ENCODE assay signal across 8 cellular contexts in the genomic region with DNA sequence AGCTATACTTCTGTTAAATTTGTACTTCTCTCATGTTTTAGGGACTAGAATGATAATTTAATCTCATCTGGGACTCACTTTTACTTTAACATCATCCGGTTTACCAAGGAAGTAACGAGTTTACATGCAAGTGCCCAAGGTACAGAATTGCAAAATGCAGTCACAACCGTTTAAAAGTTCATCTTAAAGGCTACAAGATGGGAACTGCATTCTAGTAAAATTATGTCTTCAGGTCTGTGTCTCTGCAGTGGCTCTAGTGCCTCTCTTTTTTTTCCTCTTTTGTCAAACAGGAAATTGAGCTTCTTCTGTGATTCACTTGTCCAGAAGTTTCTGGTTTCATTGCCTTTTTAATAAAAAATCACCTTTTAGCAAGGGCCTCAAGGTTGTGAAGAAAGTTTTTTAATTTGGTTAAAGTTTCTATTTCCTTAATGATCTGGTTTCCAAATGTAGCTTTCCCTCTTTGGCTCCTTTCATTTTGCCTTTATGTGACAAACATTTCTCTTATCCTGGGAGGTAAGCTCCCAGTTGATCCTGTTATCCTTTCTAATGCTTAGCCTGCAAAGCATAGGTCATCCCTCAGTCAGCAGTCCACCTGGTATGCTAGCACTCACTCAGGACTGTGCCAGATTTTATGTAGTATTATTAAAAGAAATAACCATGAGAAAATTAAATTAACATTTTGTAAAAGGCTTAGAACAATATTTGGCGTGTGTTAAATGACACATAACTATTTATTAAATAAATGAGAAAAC. TPM values are rescaled to one million over a fixed set of nuclear protein-coding genes. Genes with fewer than 3 reads are reported as not detected.
DNase-seq lines count a peak whose midpoint lies in the region; ATAC-seq and TF ChIP-seq lines count a peak whose summit lies in the region.

No MANE protein-coding gene starts in this region.

- no peaks in the 10 kb centered on the region for H3K36me3 ChIP-seq in gastroesophageal sphincter

- peaks cover 7 to 61% (median 15%) of the 10 kb centered on the region in 3 donors for H3K4me1 ChIP-seq in gastroesophageal sphincter

- intact Hi-C loops in activated CD4-positive, alpha-beta T cell treated with anti-CD3 and anti-CD28 coated beads, Interleukin-2, amount 10 ng/mL, durations not matched to agents 24 days and 14 days (cut with micrococcal nuclease), result loop anchor here (1.0 to 10.0 kb wide), 10 partner anchors 20 to 1098 kb away; partner anchors contain the start of genes NAB1, ORMDL1 and PMS1

- H3K4me3 ChIP-seq in gastroesophageal sphincter, result peak overlapping the region; percentile 89 to 96

- H3K4me3 Mint-ChIP-seq in activated CD4-positive, alpha-beta T cell treated with anti-CD3 and anti-CD28 coated beads, Interleukin-2, amount 10 ng/mL, durations not matched to agents 24 days and 14 days, result peak overlapping the region; percentile 87
- peak overlapping the region; percentile 98 for H3K4me3 Mint-ChIP-seq in T-helper 17 cell
- H3K4me3 Mint-ChIP-seq in stimulated activated effector memory CD8-positive, alpha-beta T cell treated with anti-CD3 and anti-CD28 coated beads, Interleukin-12 subunit alpha, Interleukin-12 subunit beta, amount 100 ng/mL, for 72 hours, result peak overlapping the region; percentile 95

- H3K4me1 Mint-ChIP-seq in activated CD4-positive, alpha-beta T cell treated with anti-CD3 and anti-CD28 coated beads, Interleukin-2, amount 10 ng/mL, durations not matched to agents 24 days and 14 days, result peaks cover 37% of the 10 kb centered on the region
- peaks cover 38% of the 10 kb centered on the region for H3K4me1 Mint-ChIP-seq in T-helper 17 cell
- peaks cover 30% of the 10 kb centered on the region for H3K4me1 Mint-ChIP-seq in stimulated activated effector memory CD8-positive, alpha-beta T cell treated with anti-CD3 and anti-CD28 coated beads, Interleukin-12 subunit alpha, Interleukin-12 subunit beta, amount 100 ng/mL, for 72 hours

- ATAC-seq in T-helper 17 cell (no peak), gastroesophageal sphincter (no peak), HG03432 (IDR thresholded peaks at IDR 0.05; ENCODE audit: unreplicated experiment) (no peak), HG03469 (IDR thresholded peaks at IDR 0.05; ENCODE audit: unreplicated experiment) (no peak)
- ATAC-seq in stimulated activated effector memory CD8-positive, alpha-beta T cell treated with anti-CD3 and anti-CD28 coated beads, Interleukin-12 subunit alpha, Interleukin-12 subunit beta, amount 100 ng/mL, for 72 hours, result no peak

- in situ Hi-C loops in GM13976 (cut with MboI; ENCODE audit: low sequenced_read_pairs, unreplicated experiment), result no loop called here

- H3K27ac ChIP-seq in gastroesophageal sphincter, result peak overlapping the region; percentile 90 to 96 (median 92)

- peaks cover 2% of the 10 kb centered on the region for H3K27me3 Mint-ChIP-seq in activated CD4-positive, alpha-beta T cell treated with anti-CD3 and anti-CD28 coated beads, Interleukin-2, amount 10 ng/mL, durations not matched to agents 24 days and 14 days
- no peaks in the 10 kb centered on the region for H3K27me3 Mint-ChIP-seq in T-helper 17 cell

- no peaks in the 10 kb centered on the region for H3K27me3 ChIP-seq in gastroesophageal sphincter

- H3K9me3 Mint-ChIP-seq in activated CD4-positive, alpha-beta T cell treated with anti-CD3 and anti-CD28 coated beads, Interleukin-2, amount 10 ng/mL, durations not matched to agents 24 days and 14 days, result no peaks in the 10 kb centered on the region
- no peaks in the 10 kb centered on the region for H3K9me3 Mint-ChIP-seq in stimulated activated effector memory CD8-positive, alpha-beta T cell treated with anti-CD3 and anti-CD28 coated beads, Interleukin-12 subunit alpha, Interleukin-12 subunit beta, amount 100 ng/mL, for 72 hours

- no peak for TF ChIP-seq POLR2A in gastroesophageal sphincter (IDR thresholded peaks at IDR 0.05)

- TF ChIP-seq EP300 in gastroesophageal sphincter (IDR thresholded peaks at IDR 0.05), result no peak

- H3K9me3 ChIP-seq in T-helper 17 cell (ENCODE audit: control insufficient read depth, low read length, poor library complexity, severe bottlenecking), result no peaks in the 10 kb centered on the region
- no peaks in the 10 kb centered on the region for H3K9me3 ChIP-seq in gastroesophageal sphincter

- H3K36me3 Mint-ChIP-seq in activated CD4-positive, alpha-beta T cell treated with anti-CD3 and anti-CD28 coated beads, Interleukin-2, amount 10 ng/mL, durations not matched to agents 24 days and 14 days (ENCODE audit: low read depth), result peaks cover 40% of the 10 kb centered on the region
- H3K36me3 Mint-ChIP-seq in T-helper 17 cell (ENCODE audit: low read depth), result peaks cover 7% of the 10 kb centered on the region
- H3K36me3 Mint-ChIP-seq in stimulated activated effector memory CD8-positive, alpha-beta T cell treated with anti-CD3 and anti-CD28 coated beads, Interleukin-12 subunit alpha, Interleukin-12 subunit beta, amount 100 ng/mL, for 72 hours, result peaks cover 80% of the 10 kb centered on the region

- peak overlapping the region; percentile 97 for H3K27ac Mint-ChIP-seq in activated CD4-positive, alpha-beta T cell treated with anti-CD3 and anti-CD28 coated beads, Interleukin-2, amount 10 ng/mL, durations not matched to agents 24 days and 14 days
- H3K27ac Mint-ChIP-seq in T-helper 17 cell, result peak overlapping the region; percentile 98
- peak overlapping the region; percentile 100 for H3K27ac Mint-ChIP-seq in stimulated activated effector memory CD8-positive, alpha-beta T cell treated with anti-CD3 and anti-CD28 coated beads, Interleukin-12 subunit alpha, Interleukin-12 subunit beta, amount 100 ng/mL, for 72 hours

- TF ChIP-seq CTCF in gastroesophageal sphincter (IDR thresholded peaks at IDR 0.05) (no peak), GM13976 (IDR thresholded peaks at IDR 0.05; ENCODE audit: borderline replicate concordance, control extremely low read depth, extremely low read depth, insufficient read depth, missing control alignments) (no peak)

- peak; percentile 65 for DNase-seq in activated CD4-positive, alpha-beta T cell treated with anti-CD3 and anti-CD28 coated beads, Interleukin-2, amount 10 ng/mL, durations not matched to agents 24 days and 14 days
- no peak for DNase-seq in activated CD4-positive, alpha-beta T cell treated with anti-CD3 and anti-CD28 coated beads for 48 hours
- DNase-seq in T-helper 17 cell (no peak), GM13976 (ENCODE audit: low spot score) (no peak)
- DNase-seq in stimulated activated effector memory CD8-positive, alpha-beta T cell treated with anti-CD3 and anti-CD28 coated beads, Interleukin-12 subunit alpha, Interleukin-12 subunit beta, amount 100 ng/mL, for 72 hours (ENCODE audit: low spot score in 2 of 2), result no peak

- 10 to 18% methylated on average over 4 of the region's 4 CpGs for WGBS in gastroesophageal sphincter (ENCODE audit: low coverage in 1 of 2), 2 donors

RNA-seq across cellular contexts. Expression of gene GLS, which starts 2.4 kb away (rescaled TPM):
- total RNA-seq in activated CD4-positive, alpha-beta T cell treated with anti-CD3 and anti-CD28 coated beads, Interleukin-2, amount 10 ng/mL, durations not matched to agents 24 days and 14 days, result 256 and 266 TPM in 2 replicates
- 100 to 1,000 TPM; 264 to 292 TPM for total RNA-seq in T-helper 17 cell
- total RNA-seq in gastroesophageal sphincter, result 100 to 1,000 TPM in 3 of 4 donors, 10 to 100 TPM in 1; 85.4 to 219 (median 117) TPM
